Comparison of ENCODE assay signal across 11 cellular contexts in the genomic region with DNA sequence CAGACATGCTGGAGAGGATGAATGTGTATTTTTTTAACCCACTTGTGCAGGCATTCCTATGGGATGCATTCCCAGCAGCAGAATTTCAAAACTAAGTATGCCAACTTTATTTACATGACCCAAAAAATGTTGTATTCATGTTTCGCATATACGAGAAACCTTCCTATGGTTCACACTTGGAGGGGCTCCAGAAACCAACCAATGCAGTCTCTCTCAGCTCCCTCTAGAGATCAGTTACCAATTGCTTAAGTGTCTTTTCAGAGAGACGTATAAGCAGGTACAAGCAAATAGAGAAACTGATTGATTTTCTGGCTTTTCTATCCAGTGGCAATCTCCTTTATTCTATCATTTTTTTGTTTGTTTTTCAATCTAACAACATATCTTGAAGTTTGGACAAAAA.
"Had no signal": no experiment of that assay in that cellular context is flagged by ENCODE, and none has a peak within 500 bp of the region (broad histone marks: within the 10 kb centered on the region; RNA-seq: fewer than 3 reads in every experiment).

No MANE protein-coding gene starts in this region.

- H3K9me3 ChIP-seq: esophagus squamous epithelium, gastroesophageal sphincter had no signal

- ATAC-seq: activated CD4-positive, alpha-beta T cell treated with anti-CD3 and anti-CD28 coated beads for 36 hours; activated CD8-positive, alpha-beta T cell treated with anti-CD3 and anti-CD28 coated beads for 36 hours; activated T-cell treated with anti-CD3 and anti-CD28 coated beads, Interleukin-2, amount 50 U/mL, for 72 hours; gastroesophageal sphincter; left ventricle myocardium superior had no signal

- H3K4me3 ChIP-seq: esophagus squamous epithelium, gastroesophageal sphincter had no signal

- DNase-seq: activated CD4-positive, alpha-beta T cell treated with anti-CD3 and anti-CD28 coated beads for 36 hours; activated CD8-positive, alpha-beta memory T cell treated with anti-CD3 and anti-CD28 coated beads, Interleukin-2, amount 50 U/mL, for 4 hours; activated CD8-positive, alpha-beta T cell treated with anti-CD3 and anti-CD28 coated beads for 36 hours; activated naive CD4-positive, alpha-beta T cell; activated T-cell treated with anti-CD3 and anti-CD28 coated beads, Interleukin-2, amount 50 U/mL, for 72 hours; aorta; esophagus squamous epithelium; left ventricle myocardium superior; stimulated activated CD4-positive, alpha-beta T cell treated with anti-CD3 and anti-CD28 coated beads, Interleukin-15, amount 100 ng/mL, for 24 hours; stimulated activated CD4-positive, alpha-beta T cell treated with anti-CD3 and anti-CD28 coated beads, Interleukin-4, amount 100 ng/mL, for 24 hours had no signal

- H3K27ac ChIP-seq: esophagus squamous epithelium, gastroesophageal sphincter had no signal

- H3K27me3 ChIP-seq: esophagus squamous epithelium, gastroesophageal sphincter had no signal
